In genomic region chr1:3771108-3772026, GRCh38 we compare ENCODE assay signal across 7 cellular contexts. TPM values are rescaled to one million over a fixed set of nuclear protein-coding genes. Genes with fewer than 3 reads are reported as not detected.
DNase-seq lines count a peak whose midpoint lies in the region; ATAC-seq lines count a peak whose summit lies in the region.

No MANE protein-coding gene starts in this region.

- H3K27ac Mint-ChIP-seq in activated T-helper 2 cell treated with anti-CD3 and anti-CD28 coated beads, Interferon-gamma antibody, Interleukin-2, Interleukin-4, amounts not matched to agents 10 μg/mL and 5 μg/mL and 100 μg/mL, durations not matched to agents 14 hours and 24 hours and 36 hours: no peak overlapping the region
- peak overlapping the region; percentile 81 for H3K27ac Mint-ChIP-seq in stimulated activated naive B cell treated with anti-CD40 and anti-IgM and Interleukin-4, amounts not matched to agents 10 μg/mL and 1 μg/mL and 100 μg/mL, for 72 hours

- no peaks in the 10 kb centered on the region for H3K36me3 Mint-ChIP-seq in activated T-helper 2 cell treated with anti-CD3 and anti-CD28 coated beads, Interferon-gamma antibody, Interleukin-2, Interleukin-4, amounts not matched to agents 10 μg/mL and 5 μg/mL and 100 μg/mL, durations not matched to agents 14 hours and 24 hours and 36 hours (ENCODE audit: low read depth)
- H3K36me3 Mint-ChIP-seq in stimulated activated naive B cell treated with anti-CD40 and anti-IgM and Interleukin-4, amounts not matched to agents 10 μg/mL and 1 μg/mL and 100 μg/mL, for 72 hours: no peaks in the 10 kb centered on the region

- intact Hi-C loops in activated T-helper 2 cell treated with anti-CD3 and anti-CD28 coated beads, Interferon-gamma antibody, Interleukin-2, Interleukin-4, amounts not matched to agents 10 μg/mL and 5 μg/mL and 100 μg/mL, durations not matched to agents 14 hours and 24 hours and 36 hours (cut with micrococcal nuclease): loop anchor here (2.0 to 10.0 kb wide), 2 partner anchors 25 to 133 kb away; partner anchors contain the start of genes C1orf174 and LRRC47

- H3K9me3 Mint-ChIP-seq in activated T-helper 2 cell treated with anti-CD3 and anti-CD28 coated beads, Interferon-gamma antibody, Interleukin-2, Interleukin-4, amounts not matched to agents 10 μg/mL and 5 μg/mL and 100 μg/mL, durations not matched to agents 14 hours and 24 hours and 36 hours: no peaks in the 10 kb centered on the region
- no peaks in the 10 kb centered on the region for H3K9me3 Mint-ChIP-seq in stimulated activated naive B cell treated with anti-CD40 and anti-IgM and Interleukin-4, amounts not matched to agents 10 μg/mL and 1 μg/mL and 100 μg/mL, for 72 hours

- ATAC-seq in stimulated activated naive B cell treated with anti-CD40 and anti-IgM and Interleukin-4, amounts not matched to agents 10 μg/mL and 1 μg/mL and 100 μg/mL, for 72 hours (replicated peaks): peak; percentile 1 to 7
- ATAC-seq in GM21786 (IDR thresholded peaks at IDR 0.05; ENCODE audit: unreplicated experiment): no peak

- no peaks in the 10 kb centered on the region for H3K9me3 ChIP-seq in HUES6 (ENCODE audit: control insufficient read depth, insufficient read depth, low read depth, low read length)
- H3K9me3 ChIP-seq in iPS-18a (ENCODE audit: control insufficient read depth, low read depth, low read length): no peaks in the 10 kb centered on the region

- H3K9ac ChIP-seq in HUES6 (ENCODE audit: low read length) (peak overlapping the region; percentile 17), iPS-18a (ENCODE audit: low read length) (peak overlapping the region; percentile 30)

- H3K4me3 ChIP-seq in HUES6 (ENCODE audit: low read depth, low read length): peak overlapping the region; percentile 69
- peak overlapping the region; percentile 59 for H3K4me3 ChIP-seq in iPS-18a (ENCODE audit: low read length)

- H3K4me1 Mint-ChIP-seq in activated T-helper 2 cell treated with anti-CD3 and anti-CD28 coated beads, Interferon-gamma antibody, Interleukin-2, Interleukin-4, amounts not matched to agents 10 μg/mL and 5 μg/mL and 100 μg/mL, durations not matched to agents 14 hours and 24 hours and 36 hours (ENCODE audit: low read depth): peaks cover 5% of the 10 kb centered on the region
- H3K4me1 Mint-ChIP-seq in stimulated activated naive B cell treated with anti-CD40 and anti-IgM and Interleukin-4, amounts not matched to agents 10 μg/mL and 1 μg/mL and 100 μg/mL, for 72 hours: peaks cover 23 to 31% of the 10 kb centered on the region in 2 donors

- no peak for DNase-seq in activated T-helper 2 cell treated with anti-CD3 and anti-CD28 coated beads, Interferon-gamma antibody, Interleukin-2, Interleukin-4, amounts not matched to agents 10 μg/mL and 5 μg/mL and 100 μg/mL, durations not matched to agents 14 hours and 24 hours and 36 hours (ENCODE audit: low spot score)
- no peak for DNase-seq in stimulated activated naive B cell treated with anti-CD40 and anti-IgM and Interleukin-4, amounts not matched to agents 10 μg/mL and 1 μg/mL and 100 μg/mL, for 72 hours
- no peak for DNase-seq in HPDE6-E6E7 (ENCODE audit: extremely low spot score)
- no peak for DNase-seq in hypothalamus (lab: John Stamatoyannopoulos, UW)

- H3K27me3 ChIP-seq in HUES6 (ENCODE audit: control insufficient read depth, insufficient read depth, low read length) (peaks cover 2% of the 10 kb centered on the region; the same call in 1 of the 2 replicates), iPS-18a (ENCODE audit: control insufficient read depth, insufficient read depth, low read length) (peaks cover 11% of the 10 kb centered on the region)

- H3K4me1 ChIP-seq in HUES6 (ENCODE audit: control insufficient read depth, insufficient read depth, low read length) (peaks cover 40% of the 10 kb centered on the region), iPS-18a (ENCODE audit: control insufficient read depth, low read depth, low read length) (peaks cover 8% of the 10 kb centered on the region)

- H3K36me3 ChIP-seq in HUES6 (ENCODE audit: control insufficient read depth, insufficient read depth, low read length) (no peaks in the 10 kb centered on the region), iPS-18a (ENCODE audit: control insufficient read depth, low read depth, low read length) (no peaks in the 10 kb centered on the region)

- H3K27ac ChIP-seq in HUES6 (ENCODE audit: low read depth, low read length): no peak overlapping the region
- H3K27ac ChIP-seq in iPS-18a (ENCODE audit: low read length): no peak overlapping the region

- H3K4me3 Mint-ChIP-seq in activated T-helper 2 cell treated with anti-CD3 and anti-CD28 coated beads, Interferon-gamma antibody, Interleukin-2, Interleukin-4, amounts not matched to agents 10 μg/mL and 5 μg/mL and 100 μg/mL, durations not matched to agents 14 hours and 24 hours and 36 hours (ENCODE audit: low read depth): peak overlapping the region; percentile 64
- H3K4me3 Mint-ChIP-seq in stimulated activated naive B cell treated with anti-CD40 and anti-IgM and Interleukin-4, amounts not matched to agents 10 μg/mL and 1 μg/mL and 100 μg/mL, for 72 hours: peak overlapping the region; percentile 79 to 81

- no peaks in the 10 kb centered on the region for H3K27me3 Mint-ChIP-seq in activated T-helper 2 cell treated with anti-CD3 and anti-CD28 coated beads, Interferon-gamma antibody, Interleukin-2, Interleukin-4, amounts not matched to agents 10 μg/mL and 5 μg/mL and 100 μg/mL, durations not matched to agents 14 hours and 24 hours and 36 hours (ENCODE audit: low read depth)
- peaks cover 10 to 15% of the 10 kb centered on the region in 2 donors for H3K27me3 Mint-ChIP-seq in stimulated activated naive B cell treated with anti-CD40 and anti-IgM and Interleukin-4, amounts not matched to agents 10 μg/mL and 1 μg/mL and 100 μg/mL, for 72 hours

RNA-seq across cellular contexts. Expression of gene SMIM1, which starts 1.2 kb away (rescaled TPM):
- total RNA-seq in activated T-helper 2 cell treated with anti-CD3 and anti-CD28 coated beads, Interferon-gamma antibody, Interleukin-2, Interleukin-4, amounts not matched to agents 10 μg/mL and 5 μg/mL and 100 μg/mL, durations not matched to agents 14 hours and 24 hours and 36 hours: 1.4 and 2.3 TPM in 2 replicates

RNA-seq across cellular contexts. Expression of gene CCDC27, which starts 19.1 kb away (rescaled TPM):
- 0.07 TPM in 1 of 2 replicates, not detected in the other for total RNA-seq in activated T-helper 2 cell treated with anti-CD3 and anti-CD28 coated beads, Interferon-gamma antibody, Interleukin-2, Interleukin-4, amounts not matched to agents 10 μg/mL and 5 μg/mL and 100 μg/mL, durations not matched to agents 14 hours and 24 hours and 36 hours

RNA-seq across cellular contexts. Expression of gene LRRC47, which starts 24.9 kb away (rescaled TPM):
- total RNA-seq in activated T-helper 2 cell treated with anti-CD3 and anti-CD28 coated beads, Interferon-gamma antibody, Interleukin-2, Interleukin-4, amounts not matched to agents 10 μg/mL and 5 μg/mL and 100 μg/mL, durations not matched to agents 14 hours and 24 hours and 36 hours: 40.4 and 41.3 TPM in 2 replicates
